Comparison of ENCODE assay signal across 1 cellular context in the genomic region with DNA sequence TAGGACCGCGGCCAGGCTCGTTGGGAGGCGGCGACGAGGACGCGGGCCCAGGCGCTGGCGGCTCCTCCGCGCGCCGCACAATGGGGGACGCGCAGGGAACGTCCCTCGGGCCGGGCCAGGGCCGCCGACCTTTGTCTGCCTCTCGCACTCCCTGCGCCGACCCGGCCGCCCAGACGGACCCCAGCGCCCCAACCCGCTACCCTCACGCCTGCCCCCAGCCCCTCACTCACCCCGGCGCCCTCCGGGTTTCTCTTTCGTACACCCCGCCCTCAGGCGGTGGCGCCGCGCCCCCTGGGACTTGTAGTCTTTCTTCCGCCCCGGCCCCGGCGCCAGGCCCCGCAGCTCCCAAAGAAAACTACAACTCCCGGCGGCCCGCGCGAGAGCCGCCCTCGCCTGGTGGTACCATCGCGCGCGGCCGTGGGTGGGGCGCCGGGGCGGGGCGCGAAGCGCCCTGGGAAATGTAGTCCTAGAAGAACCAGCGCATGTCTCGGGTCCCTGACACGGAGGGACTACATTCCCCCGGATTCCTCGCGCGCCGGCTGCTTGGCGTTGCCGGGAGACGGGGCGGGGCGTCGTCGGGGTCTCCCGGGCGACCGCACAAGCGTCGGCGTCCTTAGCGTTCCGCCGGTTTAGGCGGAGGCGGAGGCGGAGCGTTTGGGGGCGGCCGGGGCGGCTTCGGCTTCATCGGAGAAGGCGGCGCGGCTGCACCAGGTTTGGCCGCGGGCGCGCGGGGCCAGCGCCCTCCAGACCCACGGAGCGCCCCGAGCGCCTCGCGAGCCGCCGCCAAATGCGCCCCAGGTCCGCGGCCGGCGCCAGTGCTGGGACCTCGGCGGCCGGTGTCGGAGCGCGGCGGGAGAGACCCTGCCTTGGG.
TF ChIP-seq lines count a peak whose summit lies in the region.

A gene (minus strand): TSS at position 260 of the 871 bp plus-strand sequence. CDS start 24,546 bp downstream, outside the sequence.

TF ChIP-seq in K562, 482 proteins besides CTCF, POLR2A, EP300 and RAD21 (continued from another document and continues in another):
- TF ChIP-seq, protein P1, sequence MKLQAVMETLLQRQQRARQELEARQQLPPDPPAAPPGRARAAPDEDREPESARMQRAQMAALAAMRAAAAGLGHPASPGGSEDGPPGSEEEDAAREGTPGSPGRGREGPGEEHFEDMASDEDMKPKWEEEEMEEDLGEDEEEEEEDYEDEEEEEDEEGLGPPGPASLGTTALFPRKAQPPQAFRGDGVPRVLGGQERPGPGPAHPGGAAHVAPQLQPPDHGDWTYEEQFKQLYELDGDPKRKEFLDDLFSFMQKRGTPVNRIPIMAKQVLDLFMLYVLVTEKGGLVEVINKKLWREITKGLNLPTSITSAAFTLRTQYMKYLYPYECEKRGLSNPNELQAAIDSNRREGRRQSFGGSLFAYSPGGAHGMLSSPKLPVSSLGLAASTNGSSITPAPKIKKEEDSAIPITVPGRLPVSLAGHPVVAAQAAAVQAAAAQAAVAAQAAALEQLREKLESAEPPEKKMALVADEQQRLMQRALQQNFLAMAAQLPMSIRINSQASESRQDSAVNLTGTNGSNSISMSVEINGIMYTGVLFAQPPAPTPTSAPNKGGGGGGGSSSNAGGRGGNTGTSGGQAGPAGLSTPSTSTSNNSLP (IDR thresholded peaks at IDR 0.05; ENCODE audit: borderline replicate concordance, low read depth, low read length): no peak
- TF ChIP-seq ZNF12 (CRISPR knock-in tag; IDR thresholded peaks at IDR 0.05) (peak; percentile 46; the same call in 1 of the 2 replicates), ZKSCAN8 (CRISPR knock-in tag; IDR thresholded peaks at IDR 0.05) (no peak), NR1H2 (CRISPR knock-in tag; IDR thresholded peaks at IDR 0.05) (no peak), NFATC3 (IDR thresholded peaks at IDR 0.05) (no peak), RB1 (IDR thresholded peaks at IDR 0.05; ENCODE audit: low read depth) (peak; percentile 61), CBX5 (IDR thresholded peaks at IDR 0.05; ENCODE audit: borderline replicate concordance, low read depth) (no peak), ARID2 (IDR thresholded peaks at IDR 0.05) (no peak), ERF (CRISPR knock-in tag; IDR thresholded peaks at IDR 0.05) (no peak), NR4A1 (CRISPR knock-in tag; IDR thresholded peaks at IDR 0.05) (no peak), NR4A1 (tag; IDR thresholded peaks at IDR 0.05) (peak; percentile 85), MAZ (CRISPR knock-in tag; conservative IDR thresholded peaks at IDR 0.05 in 1 of 2, IDR thresholded peaks at IDR 0.05 in 1 of 2) (peak; percentile 94 to 99), KDM1A (IDR thresholded peaks at IDR 0.05) (no peak), RBM22 (IDR thresholded peaks at IDR 0.05; ENCODE audit: low read depth, low read length, poor library complexity, severe bottlenecking) (peak; percentile 100), CBX1 (IDR thresholded peaks at IDR 0.05; ENCODE audit: low read depth) (no peak; the same call in 1 of the 2 replicates), KAT7 (CRISPR knock-in tag; IDR thresholded peaks at IDR 0.05; ENCODE audit: borderline replicate concordance) (no peak; the same call in 1 of the 2 replicates), ZNF583 (CRISPR knock-in tag; IDR thresholded peaks at IDR 0.05) (peak; percentile 93), POLR3A (IDR thresholded peaks at IDR 0.05; ENCODE audit: borderline replicate concordance, extremely low read depth, insufficient read depth, insufficient read length) (no peak), GATAD2B (IDR thresholded peaks at IDR 0.05; ENCODE audit: borderline replicate concordance) (peak; percentile 81), COPS2 (conservative IDR thresholded peaks at IDR 0.05) (no peak), NFE2L1 (tag; IDR thresholded peaks at IDR 0.05; ENCODE audit: borderline replicate concordance, low read depth) (no peak), ZNF23 (CRISPR knock-in tag; IDR thresholded peaks at IDR 0.05) (no peak), CCNT2 (IDR thresholded peaks at IDR 0.05; ENCODE audit: borderline replicate concordance, extremely low read depth, insufficient read length, low read depth, low read length) (peak; percentile 74), YBX1 (IDR thresholded peaks at IDR 0.05) (no peak), MCM5 (IDR thresholded peaks at IDR 0.05; ENCODE audit: low read depth) (no peak), ZNF253 (CRISPR knock-in tag; conservative IDR thresholded peaks at IDR 0.05) (no peak), U2AF2 (optimal IDR thresholded peaks at IDR 0.05; ENCODE audit: low read depth, low read length) (no peak), CBX8 (IDR thresholded peaks at IDR 0.05; ENCODE audit: borderline replicate concordance, extremely low read depth, low read depth, low read length, poor library complexity, severe bottlenecking) (no peak), TSC22D4 (tag; IDR thresholded peaks at IDR 0.05) (no peak), ZNF217 (CRISPR knock-in tag; IDR thresholded peaks at IDR 0.05) (no peak), ZNF274 (IDR thresholded peaks at IDR 0.05; ENCODE audit: borderline replicate concordance, low read depth, low read length) (no peak), FOXA1 (IDR thresholded peaks at IDR 0.05; ENCODE audit: borderline replicate concordance) (no peak)
- TF ChIP-seq, protein P2, sequence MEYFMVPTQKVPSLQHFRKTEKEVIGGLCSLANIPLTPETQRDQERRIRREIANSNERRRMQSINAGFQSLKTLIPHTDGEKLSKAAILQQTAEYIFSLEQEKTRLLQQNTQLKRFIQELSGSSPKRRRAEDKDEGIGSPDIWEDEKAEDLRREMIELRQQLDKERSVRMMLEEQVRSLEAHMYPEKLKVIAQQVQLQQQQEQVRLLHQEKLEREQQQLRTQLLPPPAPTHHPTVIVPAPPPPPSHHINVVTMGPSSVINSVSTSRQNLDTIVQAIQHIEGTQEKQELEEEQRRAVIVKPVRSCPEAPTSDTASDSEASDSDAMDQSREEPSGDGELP (CRISPR knock-in tag; IDR thresholded peaks at IDR 0.05; ENCODE audit: borderline replicate concordance): peak; percentile 88
- TF ChIP-seq, protein P3, sequence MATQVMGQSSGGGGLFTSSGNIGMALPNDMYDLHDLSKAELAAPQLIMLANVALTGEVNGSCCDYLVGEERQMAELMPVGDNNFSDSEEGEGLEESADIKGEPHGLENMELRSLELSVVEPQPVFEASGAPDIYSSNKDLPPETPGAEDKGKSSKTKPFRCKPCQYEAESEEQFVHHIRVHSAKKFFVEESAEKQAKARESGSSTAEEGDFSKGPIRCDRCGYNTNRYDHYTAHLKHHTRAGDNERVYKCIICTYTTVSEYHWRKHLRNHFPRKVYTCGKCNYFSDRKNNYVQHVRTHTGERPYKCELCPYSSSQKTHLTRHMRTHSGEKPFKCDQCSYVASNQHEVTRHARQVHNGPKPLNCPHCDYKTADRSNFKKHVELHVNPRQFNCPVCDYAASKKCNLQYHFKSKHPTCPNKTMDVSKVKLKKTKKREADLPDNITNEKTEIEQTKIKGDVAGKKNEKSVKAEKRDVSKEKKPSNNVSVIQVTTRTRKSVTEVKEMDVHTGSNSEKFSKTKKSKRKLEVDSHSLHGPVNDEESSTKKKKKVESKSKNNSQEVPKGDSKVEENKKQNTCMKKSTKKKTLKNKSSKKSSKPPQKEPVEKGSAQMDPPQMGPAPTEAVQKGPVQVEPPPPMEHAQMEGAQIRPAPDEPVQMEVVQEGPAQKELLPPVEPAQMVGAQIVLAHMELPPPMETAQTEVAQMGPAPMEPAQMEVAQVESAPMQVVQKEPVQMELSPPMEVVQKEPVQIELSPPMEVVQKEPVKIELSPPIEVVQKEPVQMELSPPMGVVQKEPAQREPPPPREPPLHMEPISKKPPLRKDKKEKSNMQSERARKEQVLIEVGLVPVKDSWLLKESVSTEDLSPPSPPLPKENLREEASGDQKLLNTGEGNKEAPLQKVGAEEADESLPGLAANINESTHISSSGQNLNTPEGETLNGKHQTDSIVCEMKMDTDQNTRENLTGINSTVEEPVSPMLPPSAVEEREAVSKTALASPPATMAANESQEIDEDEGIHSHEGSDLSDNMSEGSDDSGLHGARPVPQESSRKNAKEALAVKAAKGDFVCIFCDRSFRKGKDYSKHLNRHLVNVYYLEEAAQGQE (CRISPR knock-in tag; IDR thresholded peaks at IDR 0.05; ENCODE audit: low read depth): no peak; the same call in 1 of the 2 replicates
- TF ChIP-seq, protein P4, sequence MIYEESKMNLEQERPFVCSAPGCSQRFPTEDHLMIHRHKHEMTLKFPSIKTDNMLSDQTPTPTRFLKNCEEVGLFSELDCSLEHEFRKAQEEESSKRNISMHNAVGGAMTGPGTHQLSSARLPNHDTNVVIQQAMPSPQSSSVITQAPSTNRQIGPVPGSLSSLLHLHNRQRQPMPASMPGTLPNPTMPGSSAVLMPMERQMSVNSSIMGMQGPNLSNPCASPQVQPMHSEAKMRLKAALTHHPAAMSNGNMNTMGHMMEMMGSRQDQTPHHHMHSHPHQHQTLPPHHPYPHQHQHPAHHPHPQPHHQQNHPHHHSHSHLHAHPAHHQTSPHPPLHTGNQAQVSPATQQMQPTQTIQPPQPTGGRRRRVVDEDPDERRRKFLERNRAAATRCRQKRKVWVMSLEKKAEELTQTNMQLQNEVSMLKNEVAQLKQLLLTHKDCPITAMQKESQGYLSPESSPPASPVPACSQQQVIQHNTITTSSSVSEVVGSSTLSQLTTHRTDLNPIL (CRISPR knock-in tag; IDR thresholded peaks at IDR 0.05): no peak
- TF ChIP-seq, protein P5, sequence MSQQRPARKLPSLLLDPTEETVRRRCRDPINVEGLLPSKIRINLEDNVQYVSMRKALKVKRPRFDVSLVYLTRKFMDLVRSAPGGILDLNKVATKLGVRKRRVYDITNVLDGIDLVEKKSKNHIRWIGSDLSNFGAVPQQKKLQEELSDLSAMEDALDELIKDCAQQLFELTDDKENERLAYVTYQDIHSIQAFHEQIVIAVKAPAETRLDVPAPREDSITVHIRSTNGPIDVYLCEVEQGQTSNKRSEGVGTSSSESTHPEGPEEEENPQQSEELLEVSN (IDR thresholded peaks at IDR 0.05; ENCODE audit: borderline replicate concordance in 1 of 2, extremely low read depth in 1 of 2, insufficient read depth in 1 of 2, insufficient read length in 1 of 2, low read depth in 1 of 2, low read length in 1 of 2, poor library complexity in 1 of 2, severe bottlenecking in 1 of 2): peak in 1 of 2 experiments; percentile 47
- TF ChIP-seq, protein P6, sequence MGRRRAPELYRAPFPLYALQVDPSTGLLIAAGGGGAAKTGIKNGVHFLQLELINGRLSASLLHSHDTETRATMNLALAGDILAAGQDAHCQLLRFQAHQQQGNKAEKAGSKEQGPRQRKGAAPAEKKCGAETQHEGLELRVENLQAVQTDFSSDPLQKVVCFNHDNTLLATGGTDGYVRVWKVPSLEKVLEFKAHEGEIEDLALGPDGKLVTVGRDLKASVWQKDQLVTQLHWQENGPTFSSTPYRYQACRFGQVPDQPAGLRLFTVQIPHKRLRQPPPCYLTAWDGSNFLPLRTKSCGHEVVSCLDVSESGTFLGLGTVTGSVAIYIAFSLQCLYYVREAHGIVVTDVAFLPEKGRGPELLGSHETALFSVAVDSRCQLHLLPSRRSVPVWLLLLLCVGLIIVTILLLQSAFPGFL (CRISPR knock-in tag; IDR thresholded peaks at IDR 0.05): no peak
- TF ChIP-seq, protein P7, sequence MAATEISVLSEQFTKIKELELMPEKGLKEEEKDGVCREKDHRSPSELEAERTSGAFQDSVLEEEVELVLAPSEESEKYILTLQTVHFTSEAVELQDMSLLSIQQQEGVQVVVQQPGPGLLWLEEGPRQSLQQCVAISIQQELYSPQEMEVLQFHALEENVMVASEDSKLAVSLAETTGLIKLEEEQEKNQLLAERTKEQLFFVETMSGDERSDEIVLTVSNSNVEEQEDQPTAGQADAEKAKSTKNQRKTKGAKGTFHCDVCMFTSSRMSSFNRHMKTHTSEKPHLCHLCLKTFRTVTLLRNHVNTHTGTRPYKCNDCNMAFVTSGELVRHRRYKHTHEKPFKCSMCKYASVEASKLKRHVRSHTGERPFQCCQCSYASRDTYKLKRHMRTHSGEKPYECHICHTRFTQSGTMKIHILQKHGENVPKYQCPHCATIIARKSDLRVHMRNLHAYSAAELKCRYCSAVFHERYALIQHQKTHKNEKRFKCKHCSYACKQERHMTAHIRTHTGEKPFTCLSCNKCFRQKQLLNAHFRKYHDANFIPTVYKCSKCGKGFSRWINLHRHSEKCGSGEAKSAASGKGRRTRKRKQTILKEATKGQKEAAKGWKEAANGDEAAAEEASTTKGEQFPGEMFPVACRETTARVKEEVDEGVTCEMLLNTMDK (IDR thresholded peaks at IDR 0.05; ENCODE audit: borderline replicate concordance, insufficient read depth, low read depth, low read length, poor library complexity, severe bottlenecking): peak; percentile 65
- TF ChIP-seq, protein P8, sequence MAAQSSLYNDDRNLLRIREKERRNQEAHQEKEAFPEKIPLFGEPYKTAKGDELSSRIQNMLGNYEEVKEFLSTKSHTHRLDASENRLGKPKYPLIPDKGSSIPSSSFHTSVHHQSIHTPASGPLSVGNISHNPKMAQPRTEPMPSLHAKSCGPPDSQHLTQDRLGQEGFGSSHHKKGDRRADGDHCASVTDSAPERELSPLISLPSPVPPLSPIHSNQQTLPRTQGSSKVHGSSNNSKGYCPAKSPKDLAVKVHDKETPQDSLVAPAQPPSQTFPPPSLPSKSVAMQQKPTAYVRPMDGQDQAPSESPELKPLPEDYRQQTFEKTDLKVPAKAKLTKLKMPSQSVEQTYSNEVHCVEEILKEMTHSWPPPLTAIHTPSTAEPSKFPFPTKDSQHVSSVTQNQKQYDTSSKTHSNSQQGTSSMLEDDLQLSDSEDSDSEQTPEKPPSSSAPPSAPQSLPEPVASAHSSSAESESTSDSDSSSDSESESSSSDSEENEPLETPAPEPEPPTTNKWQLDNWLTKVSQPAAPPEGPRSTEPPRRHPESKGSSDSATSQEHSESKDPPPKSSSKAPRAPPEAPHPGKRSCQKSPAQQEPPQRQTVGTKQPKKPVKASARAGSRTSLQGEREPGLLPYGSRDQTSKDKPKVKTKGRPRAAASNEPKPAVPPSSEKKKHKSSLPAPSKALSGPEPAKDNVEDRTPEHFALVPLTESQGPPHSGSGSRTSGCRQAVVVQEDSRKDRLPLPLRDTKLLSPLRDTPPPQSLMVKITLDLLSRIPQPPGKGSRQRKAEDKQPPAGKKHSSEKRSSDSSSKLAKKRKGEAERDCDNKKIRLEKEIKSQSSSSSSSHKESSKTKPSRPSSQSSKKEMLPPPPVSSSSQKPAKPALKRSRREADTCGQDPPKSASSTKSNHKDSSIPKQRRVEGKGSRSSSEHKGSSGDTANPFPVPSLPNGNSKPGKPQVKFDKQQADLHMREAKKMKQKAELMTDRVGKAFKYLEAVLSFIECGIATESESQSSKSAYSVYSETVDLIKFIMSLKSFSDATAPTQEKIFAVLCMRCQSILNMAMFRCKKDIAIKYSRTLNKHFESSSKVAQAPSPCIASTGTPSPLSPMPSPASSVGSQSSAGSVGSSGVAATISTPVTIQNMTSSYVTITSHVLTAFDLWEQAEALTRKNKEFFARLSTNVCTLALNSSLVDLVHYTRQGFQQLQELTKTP (IDR thresholded peaks at IDR 0.05; ENCODE audit: low read depth in 1 of 2, partially characterized antibody in 2 of 2): peak in 1 of 2 experiments; percentile 98
- TF ChIP-seq, protein P9, sequence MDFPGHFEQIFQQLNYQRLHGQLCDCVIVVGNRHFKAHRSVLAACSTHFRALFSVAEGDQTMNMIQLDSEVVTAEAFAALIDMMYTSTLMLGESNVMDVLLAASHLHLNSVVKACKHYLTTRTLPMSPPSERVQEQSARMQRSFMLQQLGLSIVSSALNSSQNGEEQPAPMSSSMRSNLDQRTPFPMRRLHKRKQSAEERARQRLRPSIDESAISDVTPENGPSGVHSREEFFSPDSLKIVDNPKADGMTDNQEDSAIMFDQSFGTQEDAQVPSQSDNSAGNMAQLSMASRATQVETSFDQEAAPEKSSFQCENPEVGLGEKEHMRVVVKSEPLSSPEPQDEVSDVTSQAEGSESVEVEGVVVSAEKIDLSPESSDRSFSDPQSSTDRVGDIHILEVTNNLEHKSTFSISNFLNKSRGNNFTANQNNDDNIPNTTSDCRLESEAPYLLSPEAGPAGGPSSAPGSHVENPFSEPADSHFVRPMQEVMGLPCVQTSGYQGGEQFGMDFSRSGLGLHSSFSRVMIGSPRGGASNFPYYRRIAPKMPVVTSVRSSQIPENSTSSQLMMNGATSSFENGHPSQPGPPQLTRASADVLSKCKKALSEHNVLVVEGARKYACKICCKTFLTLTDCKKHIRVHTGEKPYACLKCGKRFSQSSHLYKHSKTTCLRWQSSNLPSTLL (IDR thresholded peaks at IDR 0.05): no peak
